1 cellular context compared by ENCODE assay signal in genomic region chr19:1904385-1905070, GRCh38.
A peak's percentile ranks its signal among the peaks of the same experiment; 100 is the strongest.
TF ChIP-seq lines count a peak whose summit lies in the region.

No MANE protein-coding gene starts in this region.

TF ChIP-seq in K562, 482 proteins besides CTCF, POLR2A, EP300 and RAD21 (continues in another document):
- TF ChIP-seq ATF3 (IDR thresholded peaks at IDR 0.05) (no peak), ATF3 (CRISPR knock-in tag; conservative IDR thresholded peaks at IDR 0.05) (no peak), RBM22 (IDR thresholded peaks at IDR 0.05; ENCODE audit: low read depth, low read length, poor library complexity, severe bottlenecking) (no peak), ELF2 (CRISPR knock-in tag; IDR thresholded peaks at IDR 0.05) (no peak), TBL1XR1 (IDR thresholded peaks at IDR 0.05; ENCODE audit: low read length in 2 of 2) (no peak), HNRNPL (IDR thresholded peaks at IDR 0.05; ENCODE audit: low read depth, low read length) (no peak), SIN3A (IDR thresholded peaks at IDR 0.05; ENCODE audit: borderline replicate concordance in 2 of 2, control insufficient read depth in 1 of 2, low read depth in 2 of 2, low read length in 2 of 2) (0 out of 4 replicates have a peak, but pooled peaks of 1 of the 2 experiments have one; percentile 22), STAT5A (IDR thresholded peaks at IDR 0.05; ENCODE audit: borderline replicate concordance, low read length) (no peak), CREB1 (IDR thresholded peaks at IDR 0.05) (no peak), CREB1 (CRISPR knock-in tag; IDR thresholded peaks at IDR 0.05) (no peak), ZNF717 (CRISPR knock-in tag; IDR thresholded peaks at IDR 0.05) (no peak), RNF2 (IDR thresholded peaks at IDR 0.05) (no peak), BRF1 (IDR thresholded peaks at IDR 0.05; ENCODE audit: borderline replicate concordance, extremely low read depth, insufficient read length) (no peak), AFF1 (IDR thresholded peaks at IDR 0.05; ENCODE audit: low read depth in 1 of 2, partially characterized antibody in 2 of 2) (peak in 1 of 2 experiments; percentile 60), ZBTB40 (IDR thresholded peaks at IDR 0.05) (peak; percentile 63; the same call in 1 of the 2 replicates), ZBTB40 (CRISPR knock-in tag; IDR thresholded peaks at IDR 0.05) (no peak), BCLAF1 (IDR thresholded peaks at IDR 0.05; ENCODE audit: borderline replicate concordance in 1 of 2, control insufficient read depth in 1 of 2, low read depth in 2 of 2, low read length in 1 of 2) (no peak), BRD9 (IDR thresholded peaks at IDR 0.05; ENCODE audit: low read depth, partially characterized antibody) (no peak), POLR2G (IDR thresholded peaks at IDR 0.05; ENCODE audit: low read depth, low read length) (no peak), ZNF384 (IDR thresholded peaks at IDR 0.05; ENCODE audit: low read depth, low read length) (peak; percentile 67), HOXB6 (CRISPR knock-in tag; IDR thresholded peaks at IDR 0.05; ENCODE audit: borderline replicate concordance) (no peak), CBX5 (IDR thresholded peaks at IDR 0.05; ENCODE audit: borderline replicate concordance, low read depth) (no peak), MEF2D (tag; conservative IDR thresholded peaks at IDR 0.05; ENCODE audit: low read depth) (0 out of 2 replicates have a peak, but pooled peaks have one; percentile 11), RCOR1 (IDR thresholded peaks at IDR 0.05; ENCODE audit: borderline replicate concordance in 1 of 2, low read depth in 2 of 2, low read length in 2 of 2) (no peak), PRDM10 (IDR thresholded peaks at IDR 0.05; ENCODE audit: partially characterized antibody) (peak; percentile 53)
- TF ChIP-seq, protein P1, sequence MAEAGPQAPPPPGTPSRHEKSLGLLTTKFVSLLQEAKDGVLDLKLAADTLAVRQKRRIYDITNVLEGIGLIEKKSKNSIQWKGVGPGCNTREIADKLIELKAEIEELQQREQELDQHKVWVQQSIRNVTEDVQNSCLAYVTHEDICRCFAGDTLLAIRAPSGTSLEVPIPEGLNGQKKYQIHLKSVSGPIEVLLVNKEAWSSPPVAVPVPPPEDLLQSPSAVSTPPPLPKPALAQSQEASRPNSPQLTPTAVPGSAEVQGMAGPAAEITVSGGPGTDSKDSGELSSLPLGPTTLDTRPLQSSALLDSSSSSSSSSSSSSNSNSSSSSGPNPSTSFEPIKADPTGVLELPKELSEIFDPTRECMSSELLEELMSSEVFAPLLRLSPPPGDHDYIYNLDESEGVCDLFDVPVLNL (CRISPR knock-in tag; IDR thresholded peaks at IDR 0.05; ENCODE audit: low read depth): no peak
- TF ChIP-seq, protein P2, sequence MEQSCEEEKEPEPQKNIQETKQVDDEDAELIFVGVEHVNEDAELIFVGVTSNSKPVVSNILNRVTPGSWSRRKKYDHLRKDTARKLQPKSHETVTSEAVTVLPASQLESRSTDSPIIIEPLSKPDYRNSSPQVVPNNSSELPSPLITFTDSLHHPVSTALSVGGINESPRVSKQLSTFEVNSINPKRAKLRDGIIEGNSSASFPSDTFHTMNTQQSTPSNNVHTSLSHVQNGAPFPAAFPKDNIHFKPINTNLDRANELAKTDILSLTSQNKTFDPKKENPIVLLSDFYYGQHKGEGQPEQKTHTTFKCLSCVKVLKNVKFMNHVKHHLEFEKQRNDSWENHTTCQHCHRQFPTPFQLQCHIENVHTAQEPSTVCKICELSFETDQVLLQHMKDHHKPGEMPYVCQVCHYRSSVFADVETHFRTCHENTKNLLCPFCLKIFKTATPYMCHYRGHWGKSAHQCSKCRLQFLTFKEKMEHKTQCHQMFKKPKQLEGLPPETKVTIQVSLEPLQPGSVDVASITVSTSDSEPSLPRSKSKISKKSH (CRISPR knock-in tag; IDR thresholded peaks at IDR 0.05): no peak
- TF ChIP-seq, protein P3, sequence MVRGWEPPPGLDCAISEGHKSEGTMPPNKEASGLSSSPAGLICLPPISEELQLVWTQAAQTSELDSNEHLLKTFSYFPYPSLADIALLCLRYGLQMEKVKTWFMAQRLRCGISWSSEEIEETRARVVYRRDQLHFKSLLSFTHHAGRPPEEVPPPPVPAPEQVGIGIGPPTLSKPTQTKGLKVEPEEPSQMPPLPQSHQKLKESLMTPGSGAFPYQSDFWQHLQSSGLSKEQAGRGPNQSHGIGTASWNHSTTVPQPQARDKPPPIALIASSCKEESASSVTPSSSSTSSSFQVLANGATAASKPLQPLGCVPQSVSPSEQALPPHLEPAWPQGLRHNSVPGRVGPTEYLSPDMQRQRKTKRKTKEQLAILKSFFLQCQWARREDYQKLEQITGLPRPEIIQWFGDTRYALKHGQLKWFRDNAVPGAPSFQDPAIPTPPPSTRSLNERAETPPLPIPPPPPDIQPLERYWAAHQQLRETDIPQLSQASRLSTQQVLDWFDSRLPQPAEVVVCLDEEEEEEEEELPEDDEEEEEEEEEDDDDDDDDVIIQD (CRISPR knock-in tag; IDR thresholded peaks at IDR 0.05): no peak
